Comparison of ENCODE assay signal across 14 cellular contexts in the genomic region with DNA sequence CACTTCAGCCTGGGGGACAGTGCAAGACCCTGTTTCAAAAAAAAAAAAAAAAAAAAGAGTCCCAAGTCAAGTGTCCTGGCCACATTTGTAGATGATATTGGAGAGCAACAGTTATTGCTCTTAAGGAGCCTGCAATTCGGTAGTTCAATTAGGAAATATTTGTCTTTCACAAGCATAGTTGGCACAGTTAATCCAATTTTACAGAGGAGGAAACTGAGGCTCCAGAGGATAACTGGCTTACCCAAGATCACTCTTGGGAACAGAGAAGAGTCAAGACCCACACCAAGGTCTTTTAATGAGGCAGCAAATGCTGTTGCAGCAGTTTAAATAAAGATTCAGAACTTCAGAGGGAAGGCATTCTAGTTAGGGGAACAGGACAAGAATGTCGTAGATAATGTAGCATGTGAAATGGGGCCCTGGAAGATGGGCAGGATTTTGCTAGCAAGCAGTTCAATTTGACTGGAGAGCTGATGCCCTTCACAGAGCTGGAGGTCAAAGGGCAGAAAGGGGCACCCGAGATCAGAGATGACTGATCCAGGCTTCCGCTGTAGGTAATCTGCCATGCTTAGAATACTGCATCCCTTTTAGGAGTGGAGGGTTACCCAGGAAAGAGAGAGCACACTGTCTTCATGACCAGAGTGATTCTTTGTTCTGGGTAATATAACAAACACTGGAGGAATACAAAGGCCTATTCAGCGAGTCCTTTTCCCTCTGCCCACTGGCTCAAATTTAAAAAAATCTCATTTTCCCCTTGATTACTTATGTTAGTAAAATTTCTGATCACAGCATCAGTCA. TPM values are rescaled to one million over a fixed set of nuclear protein-coding genes. Genes with fewer than 3 reads are reported as not detected.
DNase-seq lines count a peak whose midpoint lies in the region; ATAC-seq, FAIRE-seq and TF ChIP-seq lines count a peak whose summit lies in the region.
"Had no signal": no experiment of that assay in that cellular context is flagged by ENCODE, and none has a peak within 500 bp of the region (broad histone marks: within the 10 kb centered on the region; RNA-seq: fewer than 3 reads in every experiment).

No MANE protein-coding gene starts in this region.

- H3K4me3 Mint-ChIP-seq in natural killer cell treated with Interleukin-12 subunit alpha and Interleukin-12 subunit beta and Interleukin-15 and Interleukin-18, amount 100 ng/mL, for 72 hours = peak overlapping the region; percentile 97
- no peak overlapping the region for H3K4me3 Mint-ChIP-seq in Caco-2 (ENCODE audit: unreplicated experiment)

- H3K9me3 ChIP-seq in HepG2 (ENCODE audit: low read length) (no peaks in the 10 kb centered on the region), right lobe of liver (no peaks in the 10 kb centered on the region), Caco-2 (no peaks in the 10 kb centered on the region)
- H3K9me3 ChIP-seq: thyroid gland had no signal

- ATAC-seq in HepG2 (peak; percentile 14), right lobe of liver (no peak), foreskin keratinocyte (no peak), HG03196 (IDR thresholded peaks at IDR 0.05; ENCODE audit: unreplicated experiment) (no peak)
- no peak for ATAC-seq in natural killer cell treated with Interleukin-12 subunit alpha and Interleukin-12 subunit beta and Interleukin-15 and Interleukin-18, amount 100 ng/mL, for 72 hours
- ATAC-seq: right cardiac atrium had no signal

- TF ChIP-seq CTCF in HepG2 (CRISPR knock-in tag; IDR thresholded peaks at IDR 0.05) (no peak), right lobe of liver (IDR thresholded peaks at IDR 0.05) (no peak), dorsolateral prefrontal cortex (IDR thresholded peaks at IDR 0.05 in 54 of 56, conservative IDR thresholded peaks at IDR 0.05 in 2 of 56; ENCODE audit: low read depth in 1 of 56, partially characterized antibody in 56 of 56) (peak in 6 of 56 donors; percentile 8 to 39 (median 19)), foreskin keratinocyte (conservative IDR thresholded peaks at IDR 0.05) (no peak), Caco-2 (IDR thresholded peaks at IDR 0.05; ENCODE audit: insufficient read depth in 1 of 2, low read depth in 1 of 2, low read length in 1 of 2, severe bottlenecking in 1 of 2, unreplicated experiment in 1 of 2) (no peak)

- peaks cover 77% of the 10 kb centered on the region for H3K79me2 ChIP-seq in HepG2 (ENCODE audit: insufficient read depth, low read length)

- TF ChIP-seq EP300 in HepG2 (IDR thresholded peaks at IDR 0.05; ENCODE audit: low read depth in 2 of 2, low read length in 2 of 2) (peak in 1 of 2 experiments; percentile 59; a peak in 2 of 4 replicates), HepG2 (CRISPR knock-in tag; IDR thresholded peaks at IDR 0.05; ENCODE audit: borderline replicate concordance) (peak; percentile 24; the same call in 1 of the 2 replicates)

- intact Hi-C loops in HepG2 (cut with micrococcal nuclease; ENCODE audit: unreplicated experiment) = loop anchor here (5.0 kb wide), 1 partner anchor 1641 kb away; no protein-coding TSS in a partner anchor
- intact Hi-C loops in right lobe of liver (cut with DNase I) = no loop called here
- intact Hi-C loops in dorsolateral prefrontal cortex (cut with DNase I) = no loop called here
- intact Hi-C loops in Caco-2 (cut with micrococcal nuclease; ENCODE audit: unreplicated experiment) = no loop called here

- H3K4me1 ChIP-seq in HepG2 (ENCODE audit: insufficient read depth, low read length) (peaks cover 78% of the 10 kb centered on the region), right lobe of liver (peaks cover 0 to 40% (median 10%) of the 10 kb centered on the region in 4 donors), foreskin keratinocyte (peaks cover 16% of the 10 kb centered on the region), Caco-2 (no peaks in the 10 kb centered on the region)

- no peaks in the 10 kb centered on the region for H3K27me3 Mint-ChIP-seq in natural killer cell treated with Interleukin-12 subunit alpha and Interleukin-12 subunit beta and Interleukin-15 and Interleukin-18, amount 100 ng/mL, for 72 hours
- no peaks in the 10 kb centered on the region for H3K27me3 Mint-ChIP-seq in Caco-2 (ENCODE audit: insufficient read depth, unreplicated experiment)

- peak; percentile 86 for DNase-seq in HepG2 (ENCODE audit: low spot score)
- DNase-seq in right lobe of liver = no peak
- peak in 1 of 10 donors; percentile 40 for DNase-seq in dorsolateral prefrontal cortex
- no peak for DNase-seq in natural killer cell treated with Interleukin-12 subunit alpha and Interleukin-12 subunit beta and Interleukin-15 and Interleukin-18, amount 100 ng/mL, for 72 hours (ENCODE audit: low spot score)
- no peak for DNase-seq in cerebellum (ENCODE audit: low spot score)
- no peak for DNase-seq in foreskin keratinocyte
- DNase-seq in Caco-2 = no peak
- DNase-seq: activated CD8-positive, alpha-beta memory T cell treated with anti-CD3 and anti-CD28 coated beads for 24 hours; KBM-7; mesendoderm; NCI-H2081; right cardiac atrium; thyroid gland had no signal

- H3K36me3 ChIP-seq in HepG2 (replicated peaks in 1 of 2; ENCODE audit: control insufficient read depth in 1 of 2, insufficient read depth in 2 of 2, low read length in 2 of 2) = peaks cover 10 to 31% of the 10 kb centered on the region in 2 experiments
- no peaks in the 10 kb centered on the region for H3K36me3 ChIP-seq in right lobe of liver
- H3K36me3 ChIP-seq in Caco-2 (ENCODE audit: control insufficient read depth, insufficient read depth, low read length) = no peaks in the 10 kb centered on the region
- H3K36me3 ChIP-seq: thyroid gland had no signal

- peak overlapping the region; percentile 100 for H3K27ac ChIP-seq in HepG2 (ENCODE audit: extremely low read length, insufficient read depth, low read length)
- no peak overlapping the region for H3K27ac ChIP-seq in right lobe of liver
- H3K27ac ChIP-seq in dorsolateral prefrontal cortex = peak overlapping the region; percentile 72 to 100 (median 100)
- H3K27ac ChIP-seq in foreskin keratinocyte = no peak overlapping the region
- H3K27ac ChIP-seq: thyroid gland had no signal

- in situ Hi-C loops in HepG2 (cut with HindIII; ENCODE audit: extremely low pct_ligation_motif_present, low pct_unique_long_range_greater_than_20kb) = no loop called here

- H3K27me3 ChIP-seq in HepG2 (ENCODE audit: control insufficient read depth in 1 of 2, insufficient read depth in 2 of 2, low read length in 2 of 2) = peaks cover 0 to 5% of the 10 kb centered on the region in 2 experiments; a peak in 1 of 5 replicates
- H3K27me3 ChIP-seq in right lobe of liver = no peaks in the 10 kb centered on the region
- no peaks in the 10 kb centered on the region for H3K27me3 ChIP-seq in dorsolateral prefrontal cortex
- no peaks in the 10 kb centered on the region for H3K27me3 ChIP-seq in foreskin keratinocyte
- no peaks in the 10 kb centered on the region for H3K27me3 ChIP-seq in Caco-2 (replicated peaks; ENCODE audit: control insufficient read depth, insufficient read depth, low read length)
- H3K27me3 ChIP-seq: thyroid gland had no signal

- H3K4me1 Mint-ChIP-seq in natural killer cell treated with Interleukin-12 subunit alpha and Interleukin-12 subunit beta and Interleukin-15 and Interleukin-18, amount 100 ng/mL, for 72 hours (ENCODE audit: low read depth in 2 of 2) = peaks cover 56 to 68% of the 10 kb centered on the region in 2 donors
- no peaks in the 10 kb centered on the region for H3K4me1 Mint-ChIP-seq in Caco-2 (ENCODE audit: low read depth, unreplicated experiment)

- H3K36me3 Mint-ChIP-seq in natural killer cell treated with Interleukin-12 subunit alpha and Interleukin-12 subunit beta and Interleukin-15 and Interleukin-18, amount 100 ng/mL, for 72 hours = peaks cover 15% of the 10 kb centered on the region
- H3K36me3 Mint-ChIP-seq in Caco-2 (ENCODE audit: insufficient read depth, unreplicated experiment) = peaks cover 15% of the 10 kb centered on the region

- H3K9ac ChIP-seq in HepG2 (ENCODE audit: insufficient read depth, low read depth, low read length) = peak overlapping the region; percentile 100

- H2AFZ ChIP-seq in HepG2 (ENCODE audit: low read length) = no peak overlapping the region

- WGBS in HepG2 (ENCODE audit: low lambda C conversion rate) = 15% methylated on average over 5 of the region's 5 CpGs
- WGBS in right lobe of liver (ENCODE audit: insufficient coverage, low coverage, low lambda C conversion rate, missing lambda C conversion rate) = 53% methylated on average over 4 of the region's 5 CpGs

- POLR2A ChIA-PET in HepG2 (lab: Yijun Ruan, JAX) = no interaction called here
- POLR2A ChIA-PET in Caco-2 (lab: Charles Lee) = no interaction called here

- peaks cover 36% of the 10 kb centered on the region for H4K20me1 ChIP-seq in HepG2 (ENCODE audit: insufficient read depth, low read length)

- TF ChIP-seq RAD21 in HepG2 (CRISPR knock-in tag; IDR thresholded peaks at IDR 0.05) = no peak

- FAIRE-seq in HepG2 (lab: Jason Lieb, UNC) = peak; percentile 74

- H3K4me3 ChIP-seq in HepG2 (replicated peaks in 1 of 3; ENCODE audit: insufficient read depth in 1 of 3, low read depth in 2 of 3, low read length in 3 of 3) (peak overlapping the region; percentile 85 to 99 (median 96); a peak in 4 of 6 replicates), right lobe of liver (no peak overlapping the region), dorsolateral prefrontal cortex (peak overlapping the region; percentile 67 to 100 (median 95)), Caco-2 (ENCODE audit: low read depth, low read length) (no peak overlapping the region)
- H3K4me3 ChIP-seq: thyroid gland had no signal

- H3K4me2 ChIP-seq in HepG2 (ENCODE audit: low read depth, low read length) = peak overlapping the region; percentile 78

- no peak for TF ChIP-seq POLR2A in HepG2 (IDR thresholded peaks at IDR 0.05; ENCODE audit: insufficient read depth in 1 of 2, low read depth in 2 of 2, low read length in 2 of 2)
- TF ChIP-seq POLR2A in right lobe of liver (IDR thresholded peaks at IDR 0.05) = no peak

- CTCF ChIA-PET in HepG2 (lab: Yijun Ruan, JAX; ENCODE audit: low intra/inter-chr PET ratio, low total read pairs) (no interaction called here), Caco-2 (lab: Charles Lee) (no interaction called here)

- H3K9me3 Mint-ChIP-seq in natural killer cell treated with Interleukin-12 subunit alpha and Interleukin-12 subunit beta and Interleukin-15 and Interleukin-18, amount 100 ng/mL, for 72 hours = no peaks in the 10 kb centered on the region
- H3K9me3 Mint-ChIP-seq in Caco-2 (ENCODE audit: unreplicated experiment) = no peaks in the 10 kb centered on the region

- peak overlapping the region; percentile 68 to 97 for H3K27ac Mint-ChIP-seq in natural killer cell treated with Interleukin-12 subunit alpha and Interleukin-12 subunit beta and Interleukin-15 and Interleukin-18, amount 100 ng/mL, for 72 hours
- no peak overlapping the region for H3K27ac Mint-ChIP-seq in Caco-2 (ENCODE audit: unreplicated experiment)

- BruUV-seq in HepG2 (replicated peaks; lab: Mats Ljungman, UMichigan) (no TSS peak), Caco-2 (replicated peaks; lab: Mats Ljungman, UMichigan) (no TSS peak)

RNA-seq across cellular contexts. Expression of gene NPC1, which starts 3.0 kb away (rescaled TPM):
- 28.6 and 46.5 TPM in 2 replicates for total RNA-seq in HepG2 (2016; rRNA removed; fragmentation: Illumina TruSeq; extraction: Trizol)
- 8.3 and 10.0 TPM in 2 replicates for total RNA-seq in HepG2 (2016; cell fraction: cytosol; rRNA removed; fragmentation: Illumina TruSeq; extraction: Trizol; ENCODE audit: low read depth)
- total RNA-seq in HepG2 (2016; cell fraction: insoluble cytoplasmic fraction; rRNA removed; fragmentation: Illumina TruSeq; extraction: Trizol) = 22.8 and 44.6 TPM in 2 replicates
- 11.8 and 17.8 TPM in 2 replicates for total RNA-seq in HepG2 (2016; cell fraction: membrane; rRNA removed; fragmentation: Illumina TruSeq; extraction: Trizol)
- 80.8 and 107 TPM in 2 replicates for total RNA-seq in HepG2 (2016; cell fraction: nucleus; rRNA removed; fragmentation: Illumina TruSeq; extraction: Trizol)
- polyA plus RNA-seq in HepG2 (2011; rRNA removed) = 114 and 121 TPM in 2 replicates
- polyA plus RNA-seq in HepG2 (2011; cell fraction: cytosol; rRNA removed) = 149 and 162 TPM in 2 replicates
- 224 and 235 TPM in 2 replicates for polyA plus RNA-seq in HepG2 (2011; cell fraction: nucleus; rRNA removed)
- polyA plus RNA-seq in HepG2 (2012) = 89.5 and 105 TPM in 2 replicates
- 2.8 and 3.1 TPM in 2 replicates for polyA plus RNA-seq in HepG2 (2016; cell fraction: cytosol; fragmentation: Illumina TruSeq; extraction: Trizol; ENCODE audit: low read depth)
- 16.2 and 18.5 TPM in 2 replicates for polyA plus RNA-seq in HepG2 (2016; cell fraction: insoluble cytoplasmic fraction; fragmentation: Illumina TruSeq; extraction: Trizol; ENCODE audit: low read depth)
- polyA plus RNA-seq in HepG2 (2016; cell fraction: membrane; fragmentation: Illumina TruSeq; extraction: Trizol; ENCODE audit: low read depth) = 4.5 and 6.4 TPM in 2 replicates
- polyA plus RNA-seq in HepG2 (2016; cell fraction: nucleus; fragmentation: Illumina TruSeq; extraction: Trizol; ENCODE audit: insufficient read depth, low read depth) = 80.1 and 82.3 TPM in 2 replicates
- polyA minus RNA-seq in HepG2 (2011; rRNA and poly(A)+ RNA removed; ENCODE audit: low replicate concordance) = 256 and 622 TPM in 2 replicates
- 144 and 165 TPM in 2 replicates for polyA minus RNA-seq in HepG2 (2011; cell fraction: cytosol; rRNA and poly(A)+ RNA removed)
- polyA minus RNA-seq in HepG2 (2011; cell fraction: nucleus; rRNA and poly(A)+ RNA removed) = 343 and 354 TPM in 2 replicates
- 10 to 100 TPM; 11.9 to 31.2 (median 20.0) TPM for total RNA-seq in right lobe of liver
- total RNA-seq in dorsolateral prefrontal cortex = 100 to 1,000 TPM in 58 of 120 experiments, 10 to 100 TPM in 62; 45.2 to 321 (median 99.6) TPM
- total RNA-seq in natural killer cell treated with Interleukin-12 subunit alpha and Interleukin-12 subunit beta and Interleukin-15 and Interleukin-18, amount 100 ng/mL, for 72 hours = 10 to 100 TPM; 87.6 to 88.3 TPM
- 34.8 TPM for total RNA-seq in cerebellum
- 60.8 and 69.9 TPM in 2 replicates for total RNA-seq in foreskin keratinocyte
- 24.3 and 25.8 TPM in 2 replicates for polyA plus RNA-seq in foreskin keratinocyte
- total RNA-seq in Caco-2 (2022) = 29.5 and 32.8 TPM in 2 replicates

Comparison
In these comparisons a context has a peak if more than half of its experiments do, and no peak if none do; other contexts are left out.
1. H3K27ac ChIP-seq: peak in HepG2 (single experiment) and dorsolateral prefrontal cortex (59 of 59); none in right lobe of liver (0 of 3) and foreskin keratinocyte (single experiment).
2. H3K4me3 ChIP-seq: peak in HepG2 (3 of 3) and dorsolateral prefrontal cortex (59 of 59); none in right lobe of liver (0 of 3) and Caco-2 (single experiment).